29 cellular contexts compared by ENCODE assay signal in the genomic region with DNA sequence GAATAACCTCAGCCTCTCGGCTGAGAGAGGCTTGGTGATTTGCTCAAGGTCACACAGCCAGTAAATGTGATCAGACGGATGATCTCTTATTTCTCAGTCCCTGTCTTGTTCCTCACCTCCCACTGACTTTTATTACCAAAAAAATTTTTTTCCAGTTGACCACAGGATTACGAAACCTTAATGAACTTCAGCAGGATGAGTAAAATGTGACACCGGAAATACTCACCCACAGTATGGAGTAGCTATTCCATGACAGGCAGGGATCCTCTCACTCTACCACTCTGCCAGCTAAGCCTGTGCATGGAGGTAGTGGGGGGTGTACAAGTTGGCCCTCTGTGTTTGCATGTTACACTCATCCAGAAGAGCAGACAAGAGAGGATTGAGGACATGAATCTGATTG.
DNase-seq lines count a peak whose midpoint lies in the region; ATAC-seq and TF ChIP-seq lines count a peak whose summit lies in the region.
"Had no signal": no experiment of that assay in that cellular context is flagged by ENCODE, and none has a peak within 500 bp of the region (broad histone marks: within the 10 kb centered on the region; RNA-seq: fewer than 3 reads in every experiment).

No MANE protein-coding gene starts in this region.

- peak; percentile 9 for DNase-seq in LHCN-M2 (ENCODE audit: low read depth)
- peak; percentile 63 for DNase-seq in choroid plexus epithelial cell (ENCODE audit: low read depth)
- DNase-seq in renal cortical epithelial cell (ENCODE audit: low read depth) = peak; percentile 76
- no peak for DNase-seq in nephron progenitor cell
- DNase-seq in left ventricle myocardium superior = no peak
- no peak for DNase-seq in activated naive CD8-positive, alpha-beta T cell treated with anti-CD3 and anti-CD28 coated beads, Interleukin-2, amount 50 U/mL, for 24 hours
- DNase-seq: activated CD4-positive, alpha-beta T cell treated with anti-CD3 and anti-CD28 coated beads, Interleukin-2, amount 50 U/mL, for 1 hour; activated naive CD8-positive, alpha-beta T cell treated with anti-CD3 and anti-CD28 coated beads for 36 hours; COR-L47; dermis blood vessel endothelial cell; DMS79 treated with DMSO at 0.1 percent for 48 hours; HFFc6; IMR-90; mesendoderm; naive thymus-derived CD8-positive, alpha-beta T cell; NCI-H1694; NCI-H2171 treated with DMSO at 0.1 percent for 48 hours; NCI-H69; SHP77 treated with DMSO at 0.1 percent for 48 hours; T-helper 17 cell; testis had no signal

- H3K9me3 ChIP-seq in BLaER1 = no peaks in the 10 kb centered on the region
- H3K9me3 ChIP-seq: testis had no signal

- no peaks in the 10 kb centered on the region for H4K20me1 ChIP-seq in BLaER1

- H3K4me3 Mint-ChIP-seq in nephron progenitor cell = no peak overlapping the region
- no peak overlapping the region for H3K4me3 Mint-ChIP-seq in activated naive CD8-positive, alpha-beta T cell treated with anti-CD3 and anti-CD28 coated beads, Interleukin-2, amount 50 U/mL, for 24 hours
- H3K4me3 Mint-ChIP-seq: activated naive CD8-positive, alpha-beta T cell treated with anti-CD3 and anti-CD28 coated beads for 36 hours; activated T-helper 17 cell treated with anti-CD3 and anti-CD28 coated beads, Interleukin-2, amount 50 U/mL, for 72 hours; brain; HFFc6; naive thymus-derived CD8-positive, alpha-beta T cell; T-helper 17 cell had no signal

- ATAC-seq in GM21717 (IDR thresholded peaks at IDR 0.05; ENCODE audit: unreplicated experiment) (no peak), left ventricle myocardium superior (no peak)
- no peak for ATAC-seq in activated naive CD8-positive, alpha-beta T cell treated with anti-CD3 and anti-CD28 coated beads, Interleukin-2, amount 50 U/mL, for 24 hours
- ATAC-seq: activated T-helper 17 cell treated with anti-CD3 and anti-CD28 coated beads, Interleukin-2, amount 50 U/mL, for 72 hours; naive thymus-derived CD8-positive, alpha-beta T cell; sciatic nerve; T-helper 17 cell had no signal

- peaks cover 86% of the 10 kb centered on the region for H3K4me1 ChIP-seq in BLaER1
- H3K4me1 ChIP-seq: parathyroid adenoma, testis had no signal

- no peak overlapping the region for H3K27ac Mint-ChIP-seq in nephron progenitor cell
- no peak overlapping the region for H3K27ac Mint-ChIP-seq in activated naive CD8-positive, alpha-beta T cell treated with anti-CD3 and anti-CD28 coated beads, Interleukin-2, amount 50 U/mL, for 24 hours
- H3K27ac Mint-ChIP-seq: activated naive CD8-positive, alpha-beta T cell treated with anti-CD3 and anti-CD28 coated beads for 36 hours; activated T-helper 17 cell treated with anti-CD3 and anti-CD28 coated beads, Interleukin-2, amount 50 U/mL, for 72 hours; HFFc6; naive thymus-derived CD8-positive, alpha-beta T cell; T-helper 17 cell had no signal

- intact Hi-C loops in left ventricle myocardium superior (cut with micrococcal nuclease) = no loop called here

- no peak overlapping the region for H3K9ac ChIP-seq in BLaER1
- H3K9ac ChIP-seq: parathyroid adenoma had no signal

- no peaks in the 10 kb centered on the region for H3K36me3 ChIP-seq in BLaER1

- no peak overlapping the region for H3K27ac ChIP-seq in BLaER1
- H3K27ac ChIP-seq: HL-60, parathyroid adenoma, testis, VCaP had no signal

- no peaks in the 10 kb centered on the region for H3K9me3 Mint-ChIP-seq in nephron progenitor cell
- H3K9me3 Mint-ChIP-seq in activated naive CD8-positive, alpha-beta T cell treated with anti-CD3 and anti-CD28 coated beads, Interleukin-2, amount 50 U/mL, for 24 hours = peaks cover 7% of the 10 kb centered on the region

- TF ChIP-seq CTCF in choroid plexus epithelial cell (conservative IDR thresholded peaks at IDR 0.05; ENCODE audit: low read depth, low read length) (no peak), nephron progenitor cell (IDR thresholded peaks at IDR 0.05) (no peak)

- no peaks in the 10 kb centered on the region for H3K27me3 ChIP-seq in BLaER1
- H3K27me3 ChIP-seq: testis had no signal

- H3K4me1 Mint-ChIP-seq in nephron progenitor cell = peaks cover 20% of the 10 kb centered on the region
- H3K4me1 Mint-ChIP-seq in activated naive CD8-positive, alpha-beta T cell treated with anti-CD3 and anti-CD28 coated beads, Interleukin-2, amount 50 U/mL, for 24 hours = no peaks in the 10 kb centered on the region
- H3K4me1 Mint-ChIP-seq: activated naive CD8-positive, alpha-beta T cell treated with anti-CD3 and anti-CD28 coated beads for 36 hours; activated T-helper 17 cell treated with anti-CD3 and anti-CD28 coated beads, Interleukin-2, amount 50 U/mL, for 72 hours; T-helper 17 cell had no signal

- H3K4me3 ChIP-seq in BLaER1 (no peak overlapping the region), choroid plexus epithelial cell (ENCODE audit: low read depth, low read length) (no peak overlapping the region)
- H3K4me3 ChIP-seq: testis had no signal

- 0 out of 2 replicates have a peak overlapping the region, but pooled peaks have one; percentile 88 for H3K4me2 ChIP-seq in BLaER1

- peaks cover 17% of the 10 kb centered on the region for H3K27me3 Mint-ChIP-seq in nephron progenitor cell (ENCODE audit: low read depth, poor library complexity)
- H3K27me3 Mint-ChIP-seq in activated naive CD8-positive, alpha-beta T cell treated with anti-CD3 and anti-CD28 coated beads, Interleukin-2, amount 50 U/mL, for 24 hours = no peaks in the 10 kb centered on the region
- H3K27me3 Mint-ChIP-seq: activated naive CD8-positive, alpha-beta T cell treated with anti-CD3 and anti-CD28 coated beads for 36 hours; activated T-helper 17 cell treated with anti-CD3 and anti-CD28 coated beads, Interleukin-2, amount 50 U/mL, for 72 hours; T-helper 17 cell had no signal

- H3K36me3 Mint-ChIP-seq in nephron progenitor cell (ENCODE audit: low read depth) = no peaks in the 10 kb centered on the region
- no peaks in the 10 kb centered on the region for H3K36me3 Mint-ChIP-seq in activated naive CD8-positive, alpha-beta T cell treated with anti-CD3 and anti-CD28 coated beads, Interleukin-2, amount 50 U/mL, for 24 hours (ENCODE audit: low read depth)
- H3K36me3 Mint-ChIP-seq: activated naive CD8-positive, alpha-beta T cell treated with anti-CD3 and anti-CD28 coated beads for 36 hours; brain; naive thymus-derived CD8-positive, alpha-beta T cell had no signal

Comparison
In these comparisons a context has a peak if more than half of its experiments do, and no peak if none do; other contexts are left out.
1. DNase-seq: peak in LHCN-M2 (single experiment), choroid plexus epithelial cell (single experiment) and renal cortical epithelial cell (single experiment); none in nephron progenitor cell (single experiment), left ventricle myocardium superior (single experiment) and activated naive CD8-positive, alpha-beta T cell treated with anti-CD3 and anti-CD28 coated beads, Interleukin-2, amount 50 U/mL, for 24 hours (single experiment).